In genomic region chr6:16167219-16167618, GRCh38 we compare ENCODE assay signal across 2 cellular contexts.
TF ChIP-seq lines count a peak whose summit lies in the region.

No MANE protein-coding gene starts in this region.

TF ChIP-seq in GM12891, 5 proteins besides CTCF, POLR2A, EP300 and RAD21 (continued from another document):
- TF ChIP-seq POLR2AphosphoS5 (IDR thresholded peaks at IDR 0.05; ENCODE audit: low read depth, low read length) = no peak

TF ChIP-seq in GM12878, 131 proteins besides CTCF, POLR2A, EP300 and RAD21 (continued from another document):
- TF ChIP-seq RBBP5 (conservative IDR thresholded peaks at IDR 0.05) (no peak), NR2C2 (IDR thresholded peaks at IDR 0.05; ENCODE audit: borderline replicate concordance, control insufficient read depth, insufficient read length, low read depth) (no peak), SMARCA5 (IDR thresholded peaks at IDR 0.05) (no peak), YBX1 (IDR thresholded peaks at IDR 0.05) (no peak), CEBPB (IDR thresholded peaks at IDR 0.05; ENCODE audit: borderline replicate concordance in 1 of 2, low read depth in 2 of 2, low read length in 2 of 2) (no peak), RB1 (IDR thresholded peaks at IDR 0.05; ENCODE audit: borderline replicate concordance) (no peak), BCL3 (IDR thresholded peaks at IDR 0.05; ENCODE audit: borderline replicate concordance, insufficient read depth, low read depth, low read length, poor library complexity, severe bottlenecking) (no peak), RCOR1 (conservative IDR thresholded peaks at IDR 0.05; ENCODE audit: low read depth, low read length) (0 out of 2 replicates have a peak, but pooled peaks have one; percentile 42), RFX5 (IDR thresholded peaks at IDR 0.05; ENCODE audit: low read depth, low read length) (no peak), RUNX3 (IDR thresholded peaks at IDR 0.05; ENCODE audit: low read length) (0 out of 2 replicates have a peak, but pooled peaks have one; percentile 20), SKIL (IDR thresholded peaks at IDR 0.05; ENCODE audit: low read depth, poor library complexity, severe bottlenecking) (peak; percentile 44), RELB (IDR thresholded peaks at IDR 0.05; ENCODE audit: low read depth) (peak; percentile 88), PBX3 (IDR thresholded peaks at IDR 0.05; ENCODE audit: insufficient replicate concordance, low read depth, low read length) (no peak), TCF3 (IDR thresholded peaks at IDR 0.05; ENCODE audit: borderline replicate concordance, insufficient read depth, low read depth, low read length) (no peak), STAT1 (conservative IDR thresholded peaks at IDR 0.05) (no peak), ZNF592 (IDR thresholded peaks at IDR 0.05) (no peak), ZBTB33 (IDR thresholded peaks at IDR 0.05) (no peak), JUND (IDR thresholded peaks at IDR 0.05; ENCODE audit: low read depth, low read length) (no peak), TCF7 (IDR thresholded peaks at IDR 0.05; ENCODE audit: borderline replicate concordance) (no peak), SMAD5 (IDR thresholded peaks at IDR 0.05; ENCODE audit: low read depth) (no peak), PAX8 (IDR thresholded peaks at IDR 0.05) (no peak), SPI1 (IDR thresholded peaks at IDR 0.05; ENCODE audit: borderline replicate concordance, insufficient read depth, low read depth, low read length) (peak; percentile 62; the same call in 1 of the 2 replicates), SMC3 (IDR thresholded peaks at IDR 0.05; ENCODE audit: borderline replicate concordance, low read length) (0 out of 2 replicates have a peak, but pooled peaks have one; percentile 2), MTA2 (IDR thresholded peaks at IDR 0.05; ENCODE audit: low read depth) (peak; percentile 51; the same call in 1 of the 2 replicates), SP1 (IDR thresholded peaks at IDR 0.05; ENCODE audit: low read depth, low read length) (no peak), ELK1 (IDR thresholded peaks at IDR 0.05; ENCODE audit: low read depth, low read length) (no peak), PML (IDR thresholded peaks at IDR 0.05; ENCODE audit: low read length) (no peak), NFYA (IDR thresholded peaks at IDR 0.05; ENCODE audit: borderline replicate concordance, low read depth, low read length) (no peak), IKZF1 (conservative IDR thresholded peaks at IDR 0.05) (peak; percentile 84)
TF ChIP-seq in GM12878: peak in this region for 10.
